Comparison of ENCODE assay signal across 8 cellular contexts in genomic region chr2:121810959-121811853, GRCh38. TPM values are rescaled to one million over a fixed set of nuclear protein-coding genes. Genes with fewer than 3 reads are reported as not detected.
A peak's percentile ranks its signal among the peaks of the same experiment; 100 is the strongest.
DNase-seq lines count a peak whose midpoint lies in the region; ATAC-seq and TF ChIP-seq lines count a peak whose summit lies in the region.

No MANE protein-coding gene starts in this region.

- no peak overlapping the region for H3K27ac ChIP-seq in smooth muscle cell (ENCODE audit: low read depth)

- 39% methylated on average over 17 of the region's 17 CpGs for WGBS in smooth muscle cell (ENCODE audit: low lambda C conversion rate)

- H3K4me3 ChIP-seq in smooth muscle cell: no peak overlapping the region

- H3K79me2 ChIP-seq in smooth muscle cell (ENCODE audit: low read depth): no peaks in the 10 kb centered on the region

- H3F3A ChIP-seq in smooth muscle cell (ENCODE audit: low read depth): no peaks in the 10 kb centered on the region

- H2AFZ ChIP-seq in smooth muscle cell (ENCODE audit: low read depth): peak overlapping the region; percentile 28

- no peak overlapping the region for H3K4me2 ChIP-seq in smooth muscle cell

- no peaks in the 10 kb centered on the region for H3K27me3 ChIP-seq in smooth muscle cell (ENCODE audit: low read depth)

- no peaks in the 10 kb centered on the region for H3K9me3 ChIP-seq in smooth muscle cell (replicated peaks; ENCODE audit: low read depth)

- H4K20me1 ChIP-seq in smooth muscle cell (ENCODE audit: low read depth): no peaks in the 10 kb centered on the region

- DNase-seq in DMS114 treated with DMSO at 0.1 percent for 48 hours (lab: John Stamatoyannopoulos, UW; ENCODE audit: unreplicated experiment) (peak; percentile 8), NCI-H226 (peak; percentile 9), anterior cingulate cortex (lab: John Stamatoyannopoulos, UW) (peak in 53 of 58 donors; percentile 6 to 84 (median 49)), hepatic stellate cell (ENCODE audit: low spot score) (peak; percentile 72), smooth muscle cell (lab: John Stamatoyannopoulos, UW; ENCODE audit: unreplicated experiment) (peak; percentile 3)
- DNase-seq in activated naive CD4-positive, alpha-beta T cell treated with Interleukin-2 at 50 U/mL for 16 hours: no peak

- H3K9ac ChIP-seq in smooth muscle cell (ENCODE audit: low read depth): no peak overlapping the region

- TF ChIP-seq CTCF in smooth muscle cell (IDR thresholded peaks at IDR 0.05; ENCODE audit: borderline replicate concordance, insufficient read depth, poor library complexity, severe bottlenecking): peak; percentile 65

- ATAC-seq in GM19043 (IDR thresholded peaks at IDR 0.05; ENCODE audit: low read depth, unreplicated experiment): peak; percentile 79
- ATAC-seq in HG03442 (IDR thresholded peaks at IDR 0.05; ENCODE audit: unreplicated experiment): peak; percentile 98

- H3K4me1 ChIP-seq in smooth muscle cell (ENCODE audit: low read depth): no peaks in the 10 kb centered on the region

- no peaks in the 10 kb centered on the region for H3K36me3 ChIP-seq in smooth muscle cell (ENCODE audit: low read depth)

RNA-seq across cellular contexts. Expression of gene TSN, which starts 55.8 kb away (rescaled TPM):
- total RNA-seq in smooth muscle cell: 53.1 and 61.8 TPM in 2 replicates
- 43.8 and 47.3 TPM in 2 replicates for polyA plus RNA-seq in smooth muscle cell
